ENCODE assay signal across 12 cellular contexts in the genomic region with DNA sequence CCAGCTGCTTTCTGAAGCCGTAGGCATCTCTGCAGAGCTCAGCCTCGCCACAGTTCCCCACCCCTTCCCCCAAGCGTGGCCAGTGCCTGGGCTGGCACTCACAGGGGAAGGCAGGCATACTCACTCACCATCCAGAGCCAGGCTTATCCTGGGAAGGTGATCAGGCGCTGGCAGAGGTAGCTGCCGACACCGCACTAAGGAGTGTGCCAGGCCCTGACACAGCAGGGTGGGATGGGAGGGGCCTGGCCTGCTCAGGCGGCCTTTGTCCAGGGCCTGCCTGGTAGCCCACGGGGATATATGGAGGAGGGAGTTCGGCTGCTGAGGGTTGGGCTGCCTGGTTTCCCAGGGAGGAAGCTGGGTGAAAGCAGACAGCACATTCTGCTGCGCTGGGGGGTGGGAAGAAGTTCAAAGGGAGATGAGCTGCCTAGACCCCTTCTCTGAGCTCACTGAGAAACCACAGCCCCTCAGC. TPM values are rescaled to one million over a fixed set of nuclear protein-coding genes. Genes with fewer than 3 reads are reported as not detected.
DNase-seq lines count a peak whose midpoint lies in the region; ATAC-seq and TF ChIP-seq lines count a peak whose summit lies in the region.
"Had no signal": no experiment of that assay in that cellular context is flagged by ENCODE, and none has a peak within 500 bp of the region (broad histone marks: within the 10 kb centered on the region; RNA-seq: fewer than 3 reads in every experiment).

No MANE protein-coding gene starts in this region.

- H3K27ac ChIP-seq in breast epithelium (peak overlapping the region; percentile 76 to 89), left lung (peak overlapping the region; percentile 7 to 94), subcutaneous abdominal adipose tissue (ENCODE audit: low read depth, low read length) (peak overlapping the region; percentile 63)

- intact Hi-C loops in breast epithelium (cut with DNase I; ENCODE audit: low total_unique reads) (no loop called here), left lung (cut with DNase I) (no loop called here)

- no peaks in the 10 kb centered on the region for H3K27me3 Mint-ChIP-seq in T-helper 1 cell treated with Interleukin-12 subunit alpha and Interleukin-12 subunit beta and Interleukin-4 antibody, amounts not matched to agents 30 μg/mL and 1 μg/mL, for 36 hours (ENCODE audit: low read depth)

- H3K9ac ChIP-seq in subcutaneous abdominal adipose tissue (ENCODE audit: low read length in 5 of 5), result no peak overlapping the region

- ATAC-seq in left lung (no peak), GM18519 (IDR thresholded peaks at IDR 0.05; ENCODE audit: low FRiP score, unreplicated experiment) (no peak), GM21360 (IDR thresholded peaks at IDR 0.05; ENCODE audit: unreplicated experiment) (no peak), HG03521 (IDR thresholded peaks at IDR 0.05; ENCODE audit: unreplicated experiment) (no peak)

- peak overlapping the region; percentile 57 for H3K4me3 Mint-ChIP-seq in T-helper 1 cell treated with Interleukin-12 subunit alpha and Interleukin-12 subunit beta and Interleukin-4 antibody, amounts not matched to agents 30 μg/mL and 1 μg/mL, for 36 hours

- no peaks in the 10 kb centered on the region for H3K27me3 ChIP-seq in breast epithelium
- no peaks in the 10 kb centered on the region for H3K27me3 ChIP-seq in left lung
- H3K27me3 ChIP-seq in subcutaneous abdominal adipose tissue (ENCODE audit: control insufficient read depth in 5 of 5, insufficient read depth in 4 of 5, low read length in 5 of 5), result no peaks in the 10 kb centered on the region

- H3K4me3 ChIP-seq in breast epithelium, result peak overlapping the region in 1 of 3 donors; percentile 40
- no peak overlapping the region for H3K4me3 ChIP-seq in left lung
- no peak overlapping the region for H3K4me3 ChIP-seq in subcutaneous abdominal adipose tissue (ENCODE audit: low read depth in 1 of 5, low read length in 5 of 5)
- H3K4me3 ChIP-seq: coronary artery had no signal

- peak overlapping the region; percentile 90 for H3K27ac Mint-ChIP-seq in T-helper 1 cell treated with Interleukin-12 subunit alpha and Interleukin-12 subunit beta and Interleukin-4 antibody, amounts not matched to agents 30 μg/mL and 1 μg/mL, for 36 hours

- DNase-seq in T-helper 1 cell (no peak), breast epithelium (ENCODE audit: low spot score in 2 of 2) (peak in 1 of 2 donors; percentile 83), left lung (no peak)
- DNase-seq: NCI-H446 treated with DMSO at 0.1 percent for 48 hours; stimulated activated CD4-positive, alpha-beta T cell treated with anti-CD3 and anti-CD28 coated beads, Interleukin-4, amount 100 ng/mL, for 1 hour had no signal

- no peak for TF ChIP-seq POLR2A in breast epithelium (IDR thresholded peaks at IDR 0.05)

- H3K9me3 Mint-ChIP-seq in T-helper 1 cell treated with Interleukin-12 subunit alpha and Interleukin-12 subunit beta and Interleukin-4 antibody, amounts not matched to agents 30 μg/mL and 1 μg/mL, for 36 hours, result no peaks in the 10 kb centered on the region

- no peaks in the 10 kb centered on the region for H3K36me3 ChIP-seq in breast epithelium
- H3K36me3 ChIP-seq in left lung, result peaks cover 0 to 73% of the 10 kb centered on the region in 2 donors
- H3K36me3 ChIP-seq in subcutaneous abdominal adipose tissue (ENCODE audit: control insufficient read depth in 5 of 5, insufficient read depth in 5 of 5, low read length in 5 of 5), result peaks cover 0 to 73% (median 67%) of the 10 kb centered on the region in 5 donors

- no peak for TF ChIP-seq CTCF in breast epithelium (IDR thresholded peaks at IDR 0.05)
- no peak for TF ChIP-seq CTCF in left lung (IDR thresholded peaks at IDR 0.05)

- H3K4me1 ChIP-seq in breast epithelium (peaks cover 8 to 14% of the 10 kb centered on the region in 2 donors), left lung (peaks cover 13 to 93% of the 10 kb centered on the region in 2 donors), subcutaneous abdominal adipose tissue (ENCODE audit: control insufficient read depth in 5 of 5, insufficient read depth in 5 of 5, low read length in 5 of 5) (peaks cover 13 to 88% (median 79%) of the 10 kb centered on the region in 5 donors)

- peaks cover 67% of the 10 kb centered on the region for H3K4me1 Mint-ChIP-seq in T-helper 1 cell treated with Interleukin-12 subunit alpha and Interleukin-12 subunit beta and Interleukin-4 antibody, amounts not matched to agents 30 μg/mL and 1 μg/mL, for 36 hours (ENCODE audit: low read depth)

- H3K9me3 ChIP-seq in breast epithelium (no peaks in the 10 kb centered on the region), left lung (no peaks in the 10 kb centered on the region), subcutaneous abdominal adipose tissue (ENCODE audit: control insufficient read depth in 5 of 5, low read length in 5 of 5) (no peaks in the 10 kb centered on the region)

- peaks cover 46% of the 10 kb centered on the region for H3K36me3 Mint-ChIP-seq in T-helper 1 cell treated with Interleukin-12 subunit alpha and Interleukin-12 subunit beta and Interleukin-4 antibody, amounts not matched to agents 30 μg/mL and 1 μg/mL, for 36 hours (ENCODE audit: low read depth)

RNA-seq across cellular contexts. Expression of a gene that starts 15.8 kb away (rescaled TPM):
- total RNA-seq in breast epithelium, result 10 to 100 TPM; 33.4 to 58.7 (median 34.7) TPM
- 100 to 1,000 TPM in 1 of 2 donors, 10 to 100 TPM in 1; 46.7 to 133 TPM for total RNA-seq in left lung

RNA-seq across cellular contexts. Expression of a gene that starts 37.9 kb away (rescaled TPM):
- total RNA-seq in breast epithelium (under 1 TPM in 2 of 3 donors, not detected in 1; under 0.01 to 0.29 TPM), left lung (1 to 10 TPM in 1 of 2 donors, under 1 TPM in 1; 0.17 to 1.0 TPM)
- total RNA-seq: kidney epithelial cell had no signal
